Comparison of ENCODE assay signal across 21 cellular contexts in genomic region chr9:94743035-94743954, GRCh38. TPM values are rescaled to one million over a fixed set of nuclear protein-coding genes. Genes with fewer than 3 reads are reported as not detected.
DNase-seq lines count a peak whose midpoint lies in the region; ATAC-seq, FAIRE-seq and TF ChIP-seq lines count a peak whose summit lies in the region.
"Had no signal": no experiment of that assay in that cellular context is flagged by ENCODE, and none has a peak within 500 bp of the region (broad histone marks: within the 10 kb centered on the region; RNA-seq: fewer than 3 reads in every experiment).

No MANE protein-coding gene starts in this region.

- no peak for TF ChIP-seq RAD21 in A549 (conservative IDR thresholded peaks at IDR 0.05 in 1 of 2, IDR thresholded peaks at IDR 0.05 in 1 of 2)

- H3K4me1 Mint-ChIP-seq in naive B cell: peaks cover 18 to 42% (median 27%) of the 10 kb centered on the region in 3 donors

- peak overlapping the region in 1 of 8 donors; percentile 40 for H3K4me3 Mint-ChIP-seq in naive B cell
- H3K4me3 Mint-ChIP-seq: activated B cell treated with CpG ODN at 0.5 μM for 24 hours; activated CD8-positive, alpha-beta T cell treated with anti-CD3 and anti-CD28 coated beads for 36 hours; activated T-cell treated with anti-CD3 and anti-CD28 coated beads, Interleukin-2, amount 50 U/mL, for 4 hours; naive thymus-derived CD4-positive, alpha-beta T cell; stimulated activated effector memory CD8-positive, alpha-beta T cell treated with anti-CD3 and anti-CD28 coated beads, Interleukin-12 subunit alpha, Interleukin-12 subunit beta, amount 100 ng/mL, for 72 hours; T-helper 1 cell treated with Interleukin-12 subunit alpha and Interleukin-12 subunit beta and Interleukin-4 antibody, amounts not matched to agents 30 μg/mL and 1 μg/mL, for 36 hours had no signal

- H3K4me2 ChIP-seq in A549: no peak overlapping the region

- no peak for TF ChIP-seq EP300 in A549 (IDR thresholded peaks at IDR 0.05)
- no peak for TF ChIP-seq EP300 in gastroesophageal sphincter (IDR thresholded peaks at IDR 0.05)

- no peak for DNase-seq in A549 (ENCODE audit: low read depth in 1 of 2, low spot score in 1 of 2)
- DNase-seq in amniotic epithelial cell (ENCODE audit: low read depth): peak; percentile 84
- no peak for DNase-seq in naive B cell
- no peak for DNase-seq in ureter (ENCODE audit: low spot score)
- no peak for DNase-seq in NCI-H524 (lab: John Stamatoyannopoulos, UW)
- DNase-seq in erythroblast (lab: John Stamatoyannopoulos, UW): no peak
- DNase-seq: activated B cell treated with CpG ODN at 0.5 μM for 24 hours; activated CD8-positive, alpha-beta T cell treated with anti-CD3 and anti-CD28 coated beads for 36 hours; activated T-cell treated with anti-CD3 and anti-CD28 coated beads, Interleukin-2, amount 50 U/mL, for 4 hours; DMS153; GOT3; left ventricle myocardium inferior; naive thymus-derived CD4-positive, alpha-beta T cell; NCI-H1436; posterior cingulate gyrus had no signal

- no peak overlapping the region for H3K27ac ChIP-seq in A549
- H3K27ac ChIP-seq in gastroesophageal sphincter: no peak overlapping the region
- H3K27ac ChIP-seq: BLaER1 treated with 17β-estradiol and CSF1 and Interleukin-3, amounts not matched to agents 10 nM and 100 nM; left ventricle myocardium inferior had no signal

- TF ChIP-seq CTCF in A549 (IDR thresholded peaks at IDR 0.05): no peak
- TF ChIP-seq CTCF in gastroesophageal sphincter (IDR thresholded peaks at IDR 0.05): no peak

- H3K9me3 Mint-ChIP-seq in naive B cell: peaks cover 1 to 15% (median 4%) of the 10 kb centered on the region in 7 donors

- WGBS in A549 (ENCODE audit: missing lambda C conversion rate): 65% methylated on average over 6 of the region's 6 CpGs
- WGBS in gastroesophageal sphincter (ENCODE audit: low coverage in 1 of 2), 2 donors: 78 to 82% methylated on average over 5 to 6 of the region's 6 CpGs

- POLR2A ChIA-PET in A549 (lab: Yijun Ruan, JAX): no interaction called here

- peaks cover 17 to 26% of the 10 kb centered on the region in 2 donors for H3K36me3 Mint-ChIP-seq in naive B cell

- no peaks in the 10 kb centered on the region for H3K4me1 ChIP-seq in A549
- no peaks in the 10 kb centered on the region for H3K4me1 ChIP-seq in gastroesophageal sphincter

- H3K36me3 ChIP-seq in gastroesophageal sphincter: no peaks in the 10 kb centered on the region

- H3K4me3 ChIP-seq in A549: no peak overlapping the region
- H3K4me3 ChIP-seq in gastroesophageal sphincter: no peak overlapping the region
- H3K4me3 ChIP-seq: BLaER1 treated with 17β-estradiol and CSF1 and Interleukin-3, amounts not matched to agents 10 nM and 100 nM; left ventricle myocardium inferior had no signal

- no peak for FAIRE-seq in A549 (lab: Jason Lieb, UNC)

- peak overlapping the region in 5 of 6 donors; percentile 7 to 87 (median 67) for H3K27ac Mint-ChIP-seq in naive B cell
- H3K27ac Mint-ChIP-seq: activated B cell treated with CpG ODN at 0.5 μM for 24 hours; activated CD8-positive, alpha-beta T cell treated with anti-CD3 and anti-CD28 coated beads for 36 hours; naive thymus-derived CD4-positive, alpha-beta T cell; stimulated activated effector memory CD8-positive, alpha-beta T cell treated with anti-CD3 and anti-CD28 coated beads, Interleukin-12 subunit alpha, Interleukin-12 subunit beta, amount 100 ng/mL, for 72 hours; T-helper 1 cell treated with Interleukin-12 subunit alpha and Interleukin-12 subunit beta and Interleukin-4 antibody, amounts not matched to agents 30 μg/mL and 1 μg/mL, for 36 hours had no signal

- H3K9me3 ChIP-seq in A549 (no peaks in the 10 kb centered on the region), gastroesophageal sphincter (no peaks in the 10 kb centered on the region)
- H3K9me3 ChIP-seq: left ventricle myocardium inferior had no signal

- CTCF ChIA-PET in A549 (lab: Yijun Ruan, JAX): no interaction called here

- no peaks in the 10 kb centered on the region for H3K27me3 ChIP-seq in gastroesophageal sphincter
- H3K27me3 ChIP-seq: BLaER1 treated with 17β-estradiol and CSF1 and Interleukin-3, amounts not matched to agents 10 nM and 100 nM had no signal

- ATAC-seq in A549 (no peak), gastroesophageal sphincter (peak; percentile 16), naive B cell (ENCODE audit: low read depth in 2 of 2) (no peak), GM21390 (IDR thresholded peaks at IDR 0.05; ENCODE audit: unreplicated experiment) (no peak)
- ATAC-seq: activated CD8-positive, alpha-beta T cell treated with anti-CD3 and anti-CD28 coated beads for 36 hours; activated naive CD4-positive, alpha-beta T cell treated with anti-CD3 and anti-CD28 coated beads, Interleukin-2, amount 50 U/mL, for 72 hours; activated T-cell treated with anti-CD3 and anti-CD28 coated beads, Interleukin-2, amount 50 U/mL, for 4 hours; naive thymus-derived CD4-positive, alpha-beta T cell; stimulated activated effector memory CD8-positive, alpha-beta T cell treated with anti-CD3 and anti-CD28 coated beads, Interleukin-12 subunit alpha, Interleukin-12 subunit beta, amount 100 ng/mL, for 72 hours had no signal

- H3K27me3 Mint-ChIP-seq in naive B cell: no peaks in the 10 kb centered on the region
- H3K27me3 Mint-ChIP-seq: activated B cell treated with CpG ODN at 0.5 μM for 24 hours; activated CD8-positive, alpha-beta T cell treated with anti-CD3 and anti-CD28 coated beads for 36 hours; naive thymus-derived CD4-positive, alpha-beta T cell had no signal

- no peak for TF ChIP-seq POLR2A in A549 (IDR thresholded peaks at IDR 0.05; ENCODE audit: low read length)
- TF ChIP-seq POLR2A in gastroesophageal sphincter (IDR thresholded peaks at IDR 0.05): no peak
- no peak for TF ChIP-seq POLR2A in erythroblast (IDR thresholded peaks at IDR 0.05; ENCODE audit: low read length)

TF ChIP-seq in A549, 52 proteins besides CTCF, POLR2A, EP300 and RAD21:
- TF ChIP-seq MAFK (IDR thresholded peaks at IDR 0.05; ENCODE audit: partially characterized antibody) (peak; percentile 59), RNF2 (IDR thresholded peaks at IDR 0.05; ENCODE audit: borderline replicate concordance, low read depth) (no peak), ESRRA (IDR thresholded peaks at IDR 0.05; ENCODE audit: borderline replicate concordance, low read length) (no peak)

RNA-seq across cellular contexts. Expression of gene AOPEP, which starts 16.8 kb away (rescaled TPM):
- 229 and 266 TPM in 2 replicates for polyA plus RNA-seq in A549 (2011; rRNA removed)
- polyA plus RNA-seq in A549 (2012; cell fraction: cytosol; rRNA removed): 289 and 302 TPM in 2 replicates
- polyA plus RNA-seq in A549 (2012; cell fraction: nucleus; rRNA removed): 133 and 164 TPM in 2 replicates
- 201 to 238 TPM (median 226 TPM) in 3 replicates for polyA plus RNA-seq in A549 (2017; fragmentation: RNase III; extraction: RNeasy Plus Mini Kit Qiagen cat#74134 plus additional on column Dnase treatment)
- polyA minus RNA-seq in A549 (2011; rRNA and poly(A)+ RNA removed): 295 and 303 TPM in 2 replicates
- total RNA-seq in gastroesophageal sphincter: 100 to 1,000 TPM; 252 to 375 (median 312) TPM
- 10 to 100 TPM in 1 of 6 donors, 1 to 10 TPM in 5; 5.2 to 11.8 (median 8.2) TPM for polyA plus RNA-seq in naive B cell (ENCODE audit: low read depth in 6 of 6)
- total RNA-seq in ureter: 115 TPM
